16 cellular contexts compared by ENCODE assay signal in genomic region chr15:100684591-100684990, GRCh38.
DNase-seq lines count a peak whose midpoint lies in the region; ATAC-seq and TF ChIP-seq lines count a peak whose summit lies in the region.
"Had no signal": no experiment of that assay in that cellular context is flagged by ENCODE, and none has a peak within 500 bp of the region (broad histone marks: within the 10 kb centered on the region; RNA-seq: fewer than 3 reads in every experiment).

No MANE protein-coding gene starts in this region.

- DNase-seq in D341Med (ENCODE audit: low spot score): peak; percentile 11
- peak; percentile 79 for DNase-seq in esophagus muscularis mucosa (ENCODE audit: extremely low spot score)
- DNase-seq in upper lobe of right lung: peak; percentile 11
- no peak for DNase-seq in cardiac septum (ENCODE audit: low spot score)
- DNase-seq in stomach: no peak
- DNase-seq in activated CD4-positive, alpha-beta T cell treated with anti-CD3 and anti-CD28 coated beads for 36 hours: no peak
- no peak for DNase-seq in immature natural killer cell
- DNase-seq: CD4-positive, alpha-beta T cell; CD8-positive, alpha-beta memory T cell; DMS53; DND-41; HFFc6 had no signal

- POLR2A ChIA-PET in activated CD4-positive, alpha-beta T cell treated with anti-CD3 and anti-CD28 coated beads for 36 hours (lab: Charles Lee): no interaction called here

- peak overlapping the region; percentile 31; the same call in 1 of the 2 replicates for H3K9ac ChIP-seq in OCI-LY3 (ENCODE audit: low read length)

- TF ChIP-seq EP300 in esophagus muscularis mucosa (IDR thresholded peaks at IDR 0.05) (no peak), stomach (IDR thresholded peaks at IDR 0.05) (no peak)

- no peaks in the 10 kb centered on the region for H3K36me3 Mint-ChIP-seq in activated CD4-positive, alpha-beta T cell treated with anti-CD3 and anti-CD28 coated beads for 36 hours (ENCODE audit: low read depth)
- peaks cover 0 to 3% (median 0%) of the 10 kb centered on the region in 3 donors for H3K36me3 Mint-ChIP-seq in immature natural killer cell
- H3K36me3 Mint-ChIP-seq: CD14-positive monocyte had no signal

- no peak overlapping the region for H3K27ac Mint-ChIP-seq in activated CD4-positive, alpha-beta T cell treated with anti-CD3 and anti-CD28 coated beads for 36 hours
- H3K27ac Mint-ChIP-seq in immature natural killer cell: no peak overlapping the region
- H3K27ac Mint-ChIP-seq: CD14-positive monocyte; CD4-positive, alpha-beta T cell; CD8-positive, alpha-beta memory T cell; GM23338; HFFc6 had no signal

- H3K4me3 ChIP-seq in OCI-LY3 (ENCODE audit: low read length) (peak overlapping the region; percentile 60), esophagus muscularis mucosa (no peak overlapping the region), upper lobe of right lung (no peak overlapping the region), stomach (no peak overlapping the region)
- H3K4me3 ChIP-seq: GM23338, HAP-1 had no signal

- H3K27me3 ChIP-seq in OCI-LY3 (ENCODE audit: low read depth, low read length) (no peaks in the 10 kb centered on the region), esophagus muscularis mucosa (peaks cover 0 to 13% (median 0%) of the 10 kb centered on the region in 4 donors), upper lobe of right lung (no peaks in the 10 kb centered on the region), stomach (peaks cover 0 to 16% (median 0%) of the 10 kb centered on the region in 3 donors)

- no peaks in the 10 kb centered on the region for H3K79me2 ChIP-seq in OCI-LY3 (ENCODE audit: low read length)

- peaks cover 11% of the 10 kb centered on the region for H3K27me3 Mint-ChIP-seq in activated CD4-positive, alpha-beta T cell treated with anti-CD3 and anti-CD28 coated beads for 36 hours
- H3K27me3 Mint-ChIP-seq in immature natural killer cell (ENCODE audit: low read depth in 3 of 3): peaks cover 0 to 7% (median 2%) of the 10 kb centered on the region in 3 donors

- H3K9me3 ChIP-seq in OCI-LY3 (ENCODE audit: insufficient read depth, low read length) (0 out of 2 replicates have a peak, but pooled peaks cover 5% of the 10 kb centered on the region), esophagus muscularis mucosa (no peaks in the 10 kb centered on the region), upper lobe of right lung (no peaks in the 10 kb centered on the region), stomach (no peaks in the 10 kb centered on the region)
- H3K9me3 ChIP-seq: HAP-1 had no signal

- TF ChIP-seq CTCF in OCI-LY3 (IDR thresholded peaks at IDR 0.05; ENCODE audit: low read depth, low read length) (no peak), esophagus muscularis mucosa (IDR thresholded peaks at IDR 0.05) (no peak), upper lobe of right lung (IDR thresholded peaks at IDR 0.05) (no peak), stomach (IDR thresholded peaks at IDR 0.05) (no peak)

- intact Hi-C loops in esophagus muscularis mucosa (cut with DNase I) (no loop called here), upper lobe of right lung (cut with DNase I) (no loop called here), cardiac septum (cut with DNase I) (no loop called here), stomach (cut with DNase I; ENCODE audit: low total_unique reads) (loop anchor here (10.0 kb wide), 1 partner anchor 130 kb away; no protein-coding TSS in a partner anchor)
- intact Hi-C loops in activated CD4-positive, alpha-beta T cell treated with anti-CD3 and anti-CD28 coated beads for 36 hours (cut with DNase I, micrococcal nuclease): no loop called here

- peaks cover 2% of the 10 kb centered on the region for H3K9me3 Mint-ChIP-seq in activated CD4-positive, alpha-beta T cell treated with anti-CD3 and anti-CD28 coated beads for 36 hours (ENCODE audit: low read depth)
- H3K9me3 Mint-ChIP-seq in immature natural killer cell: peaks cover 0 to 2% (median 0%) of the 10 kb centered on the region in 6 donors
- H3K9me3 Mint-ChIP-seq: HFFc6 had no signal

- H3K36me3 ChIP-seq in OCI-LY3 (replicated peaks; ENCODE audit: low read depth, low read length): no peaks in the 10 kb centered on the region
- H3K36me3 ChIP-seq in esophagus muscularis mucosa: no peaks in the 10 kb centered on the region
- no peaks in the 10 kb centered on the region for H3K36me3 ChIP-seq in upper lobe of right lung
- H3K36me3 ChIP-seq in stomach: no peaks in the 10 kb centered on the region
- H3K36me3 ChIP-seq: HAP-1 had no signal

- TF ChIP-seq POLR2A in esophagus muscularis mucosa (IDR thresholded peaks at IDR 0.05; ENCODE audit: low read depth) (no peak), stomach (IDR thresholded peaks at IDR 0.05) (no peak)

- H3K4me1 Mint-ChIP-seq in activated CD4-positive, alpha-beta T cell treated with anti-CD3 and anti-CD28 coated beads for 36 hours: no peaks in the 10 kb centered on the region
- H3K4me1 Mint-ChIP-seq in immature natural killer cell: peaks cover 5 to 17% of the 10 kb centered on the region in 2 donors
- H3K4me1 Mint-ChIP-seq: CD14-positive monocyte; CD8-positive, alpha-beta memory T cell had no signal

- peak overlapping the region; percentile 59; the same call in 1 of the 2 replicates for H3K27ac ChIP-seq in OCI-LY3 (ENCODE audit: low read length)
- H3K27ac ChIP-seq in esophagus muscularis mucosa (replicated peaks in 1 of 4): no peak overlapping the region
- no peak overlapping the region for H3K27ac ChIP-seq in upper lobe of right lung
- H3K27ac ChIP-seq in stomach: no peak overlapping the region

- peak overlapping the region; percentile 71 for H3K4me2 ChIP-seq in OCI-LY3 (ENCODE audit: low read length)
- H3K4me2 ChIP-seq: GM23338 had no signal

- no peak overlapping the region for H2AFZ ChIP-seq in OCI-LY3 (ENCODE audit: low read depth, low read length)
- H2AFZ ChIP-seq: GM23338 had no signal

- CTCF ChIA-PET in activated CD4-positive, alpha-beta T cell treated with anti-CD3 and anti-CD28 coated beads for 36 hours (lab: Charles Lee): no interaction called here

- H3K4me1 ChIP-seq in OCI-LY3 (ENCODE audit: low read length) (peaks cover 18% of the 10 kb centered on the region), esophagus muscularis mucosa (peaks cover 0 to 26% (median 11%) of the 10 kb centered on the region in 4 donors), upper lobe of right lung (peaks cover 4% of the 10 kb centered on the region), stomach (peaks cover 0 to 11% (median 0%) of the 10 kb centered on the region in 4 donors)
- H3K4me1 ChIP-seq: HAP-1 had no signal

- WGBS in esophagus muscularis mucosa: 94% methylated on average over 6 of the region's 6 CpGs
- WGBS in stomach, 5 donors: 86 to 97% (median 92%) methylated on average over 5 to 6 of the region's 6 CpGs

- no peaks in the 10 kb centered on the region for H4K20me1 ChIP-seq in OCI-LY3 (ENCODE audit: insufficient read depth, low read length)

- H3K4me3 Mint-ChIP-seq in activated CD4-positive, alpha-beta T cell treated with anti-CD3 and anti-CD28 coated beads for 36 hours: no peak overlapping the region
- H3K4me3 Mint-ChIP-seq in immature natural killer cell: no peak overlapping the region
- H3K4me3 Mint-ChIP-seq: CD14-positive monocyte; CD4-positive, alpha-beta T cell; CD8-positive, alpha-beta memory T cell; GM23338; HFFc6 had no signal

- no peak for ATAC-seq in upper lobe of right lung
- ATAC-seq in activated CD4-positive, alpha-beta T cell treated with anti-CD3 and anti-CD28 coated beads for 36 hours: no peak
- ATAC-seq: GM23338 had no signal

Comparison
In these comparisons a context has a peak if more than half of its experiments do, and no peak if none do; other contexts are left out.
1. DNase-seq: peak in D341Med (single experiment), esophagus muscularis mucosa (single experiment) and upper lobe of right lung (single experiment); none in cardiac septum (single experiment), stomach (single experiment), activated CD4-positive, alpha-beta T cell treated with anti-CD3 and anti-CD28 coated beads for 36 hours (single experiment) and immature natural killer cell (0 of 3).